Comparison of ENCODE assay signal across 14 cellular contexts in genomic region chr4:119517361-119518229, GRCh38.
DNase-seq lines count a peak whose midpoint lies in the region; ATAC-seq, FAIRE-seq and TF ChIP-seq lines count a peak whose summit lies in the region.
"Had no signal": no experiment of that assay in that cellular context is flagged by ENCODE, and none has a peak within 500 bp of the region (broad histone marks: within the 10 kb centered on the region; RNA-seq: fewer than 3 reads in every experiment).

No MANE protein-coding gene starts in this region.

- no peak overlapping the region for H3K4me3 Mint-ChIP-seq in CD4-positive, alpha-beta memory T cell

- CTCF ChIA-PET in SK-N-SH (lab: Yijun Ruan, JAX) = no interaction called here
- CTCF ChIA-PET in CD4-positive, alpha-beta memory T cell (lab: Charles Lee; ENCODE audit: partially characterized antibody) = no interaction called here

- peak overlapping the region; percentile 45; the same call in 1 of the 2 replicates for H3K9ac ChIP-seq in SK-N-SH

- peak overlapping the region; percentile 72 to 87 for H3K27ac ChIP-seq in SK-N-SH (ENCODE audit: low read depth in 2 of 2, low read length in 1 of 2)
- H3K27ac ChIP-seq in pancreas = peak overlapping the region in 1 of 4 donors; percentile 9
- no peak overlapping the region for H3K27ac ChIP-seq in SJCRH30
- no peak overlapping the region for H3K27ac ChIP-seq in CD4-positive, alpha-beta memory T cell (ENCODE audit: low read depth, low read length)

- H3K9me3 Mint-ChIP-seq in CD4-positive, alpha-beta memory T cell = no peaks in the 10 kb centered on the region

- H2AFZ ChIP-seq in SK-N-SH (ENCODE audit: low read depth) = no peak overlapping the region; the same call in 1 of the 2 replicates

- peak in 2 of 4 donors; percentile 59 for ATAC-seq in pancreas
- no peak for ATAC-seq in GM21528 (IDR thresholded peaks at IDR 0.05; ENCODE audit: low FRiP score, unreplicated experiment)
- ATAC-seq: PC-3 had no signal

- intact Hi-C loops in pancreas (cut with DNase I) = no loop called here
- intact Hi-C loops in CD4-positive, alpha-beta memory T cell (cut with micrococcal nuclease) = no loop called here

- TF ChIP-seq EP300 in SK-N-SH (IDR thresholded peaks at IDR 0.05; ENCODE audit: borderline replicate concordance in 1 of 2, low read depth in 1 of 2, low read length in 1 of 2) = peak; percentile 36 to 95; a peak in 3 of 4 replicates

- DNase-seq in AG08395 (ENCODE audit: low spot score) (peak; percentile 32), SK-N-SH (peak; percentile 15), foreskin fibroblast (peak; percentile 56 to 74), pancreas (no peak), SJCRH30 (no peak), NCI-H1092 (lab: John Stamatoyannopoulos, UW) (no peak)
- DNase-seq in CD4-positive, alpha-beta memory T cell = no peak
- DNase-seq: activated T-cell treated with anti-CD3 and anti-CD28 coated beads for 4 hours, BE2C, NCI-H2081 treated with DMSO at 0.1 percent for 48 hours, PC-3 had no signal

- no peaks in the 10 kb centered on the region for H3K79me2 ChIP-seq in SK-N-SH (ENCODE audit: insufficient read depth)

- WGBS in SK-N-SH (ENCODE audit: low lambda C conversion rate) = 57% methylated on average over 2 of the region's 2 CpGs
- WGBS in pancreas, 2 donors = 88 to 89% methylated on average over 2 of the region's 2 CpGs

- H3K27ac Mint-ChIP-seq in CD4-positive, alpha-beta memory T cell = no peak overlapping the region

- FAIRE-seq in pancreas (lab: Jason Lieb, UNC) = peak; percentile 60
- FAIRE-seq: TTC549 had no signal

- H3K27me3 Mint-ChIP-seq in CD4-positive, alpha-beta memory T cell = no peaks in the 10 kb centered on the region

- no peak overlapping the region for H3K4me3 ChIP-seq in SK-N-SH (ENCODE audit: low read depth in 2 of 2, low read length in 1 of 2)
- H3K4me3 ChIP-seq in foreskin fibroblast (ENCODE audit: low read depth in 1 of 2, low read length in 2 of 2) = no peak overlapping the region
- H3K4me3 ChIP-seq in pancreas = no peak overlapping the region
- H3K4me3 ChIP-seq in SJCRH30 = no peak overlapping the region
- no peak overlapping the region for H3K4me3 ChIP-seq in CD4-positive, alpha-beta memory T cell (ENCODE audit: low read length in 2 of 2)
- H3K4me3 ChIP-seq: skin epidermis had no signal

- H3K4me1 Mint-ChIP-seq in CD4-positive, alpha-beta memory T cell = no peaks in the 10 kb centered on the region

- peak overlapping the region; percentile 23; the same call in 1 of the 2 replicates for H3K4me2 ChIP-seq in SK-N-SH

- H3K27me3 ChIP-seq in SK-N-SH (ENCODE audit: insufficient read depth) (no peaks in the 10 kb centered on the region), pancreas (no peaks in the 10 kb centered on the region), SJCRH30 (no peaks in the 10 kb centered on the region)
- no peaks in the 10 kb centered on the region for H3K27me3 ChIP-seq in CD4-positive, alpha-beta memory T cell (ENCODE audit: insufficient read depth, low read length)
- H3K27me3 ChIP-seq: BE2C had no signal

- TF ChIP-seq CTCF in SK-N-SH (IDR thresholded peaks at IDR 0.05) (no peak), foreskin fibroblast (IDR thresholded peaks at IDR 0.05; ENCODE audit: low read depth, low read length) (no peak), pancreas (IDR thresholded peaks at IDR 0.05) (no peak)

- H3K9me2 ChIP-seq in SK-N-SH = no peaks in the 10 kb centered on the region

- peaks cover 35 to 36% of the 10 kb centered on the region in 2 experiments for H3K36me3 ChIP-seq in SK-N-SH (replicated peaks in 1 of 2; ENCODE audit: control insufficient read depth in 1 of 2, insufficient read depth in 2 of 2, low read length in 1 of 2)
- H3K36me3 ChIP-seq in pancreas = peaks cover 0 to 4% (median 0%) of the 10 kb centered on the region in 3 donors
- H3K36me3 ChIP-seq in SJCRH30 = peaks cover 20% of the 10 kb centered on the region; the same call in 1 of the 2 replicates
- peaks cover 6% of the 10 kb centered on the region for H3K36me3 ChIP-seq in CD4-positive, alpha-beta memory T cell (ENCODE audit: insufficient read depth, low read length)

- H3K4me1 ChIP-seq in SK-N-SH (ENCODE audit: control insufficient read depth in 1 of 2, insufficient read depth in 2 of 2, low read depth in 1 of 2, low read length in 1 of 2) (peaks cover 4 to 15% of the 10 kb centered on the region in 2 experiments; a peak in 3 of 4 replicates), pancreas (no peaks in the 10 kb centered on the region), SJCRH30 (no peaks in the 10 kb centered on the region)
- no peaks in the 10 kb centered on the region for H3K4me1 ChIP-seq in CD4-positive, alpha-beta memory T cell (ENCODE audit: insufficient read depth, low read length)
- H3K4me1 ChIP-seq: BE2C had no signal

- POLR2A ChIA-PET in SK-N-SH (lab: Yijun Ruan, JAX) = no interaction called here
- POLR2A ChIA-PET in CD4-positive, alpha-beta memory T cell (lab: Charles Lee; ENCODE audit: partially characterized antibody) = no interaction called here

- TF ChIP-seq RAD21 in SK-N-SH (IDR thresholded peaks at IDR 0.05; ENCODE audit: low read length) = no peak

- peaks cover 38 to 39% of the 10 kb centered on the region in 2 donors for H3K36me3 Mint-ChIP-seq in CD4-positive, alpha-beta memory T cell

- H3K9me3 ChIP-seq in SK-N-SH = no peaks in the 10 kb centered on the region
- H3K9me3 ChIP-seq in pancreas = no peaks in the 10 kb centered on the region
- H3K9me3 ChIP-seq in SJCRH30 (replicated peaks) = no peaks in the 10 kb centered on the region
- H3K9me3 ChIP-seq in CD4-positive, alpha-beta memory T cell (ENCODE audit: control insufficient read depth in 1 of 2, low read length in 2 of 2) = no peaks in the 10 kb centered on the region
- H3K9me3 ChIP-seq: BE2C had no signal

- H3F3A ChIP-seq in SK-N-SH (replicated peaks; ENCODE audit: insufficient read depth) = peaks cover 30% of the 10 kb centered on the region

- H4K20me1 ChIP-seq in SK-N-SH (ENCODE audit: insufficient read depth) = no peaks in the 10 kb centered on the region

TF ChIP-seq in SK-N-SH, 30 proteins besides CTCF, POLR2A, EP300 and RAD21:
- no peak for TF ChIP-seq SMC3 (IDR thresholded peaks at IDR 0.05; ENCODE audit: low read depth, low read length)
- no peak for TF ChIP-seq NRF1 (IDR thresholded peaks at IDR 0.05; ENCODE audit: low read depth, low read length)
- TF ChIP-seq JUND (IDR thresholded peaks at IDR 0.05) = peak; percentile 80
- no peak for TF ChIP-seq TAF1 (IDR thresholded peaks at IDR 0.05; ENCODE audit: borderline replicate concordance, low read depth, low read length)
- TF ChIP-seq MEF2A (IDR thresholded peaks at IDR 0.05; ENCODE audit: borderline replicate concordance, low read depth) = peak; percentile 64
- TF ChIP-seq YY1 (IDR thresholded peaks at IDR 0.05; ENCODE audit: low read depth) = 0 out of 2 replicates have a peak, but pooled peaks have one; percentile 16
- peak; percentile 45; the same call in 1 of the 2 replicates for TF ChIP-seq FOSL2 (IDR thresholded peaks at IDR 0.05; ENCODE audit: borderline replicate concordance, low read depth)
- TF ChIP-seq NFIC (IDR thresholded peaks at IDR 0.05; ENCODE audit: borderline replicate concordance) = peak; percentile 42; the same call in 1 of the 2 replicates
- peak; percentile 94 for TF ChIP-seq RXRA (IDR thresholded peaks at IDR 0.05; ENCODE audit: borderline replicate concordance, low read depth)
- peak; percentile 25; the same call in 1 of the 2 replicates for TF ChIP-seq POLR2AphosphoS5 (IDR thresholded peaks at IDR 0.05; ENCODE audit: low read depth, low read length)
- TF ChIP-seq MAX (IDR thresholded peaks at IDR 0.05; ENCODE audit: low read depth) = no peak; the same call in 1 of the 2 replicates
- TF ChIP-seq RCOR1 (IDR thresholded peaks at IDR 0.05; ENCODE audit: low read length) = no peak
- peak; percentile 88 for TF ChIP-seq TEAD4 (IDR thresholded peaks at IDR 0.05; ENCODE audit: borderline replicate concordance, insufficient read depth)
- peak; percentile 94 for TF ChIP-seq FOXM1 (IDR thresholded peaks at IDR 0.05; ENCODE audit: low read depth)
- TF ChIP-seq ZBTB33 (IDR thresholded peaks at IDR 0.05; ENCODE audit: borderline replicate concordance, low read depth) = 0 out of 2 replicates have a peak, but pooled peaks have one; percentile 49
- TF ChIP-seq, protein P1, sequence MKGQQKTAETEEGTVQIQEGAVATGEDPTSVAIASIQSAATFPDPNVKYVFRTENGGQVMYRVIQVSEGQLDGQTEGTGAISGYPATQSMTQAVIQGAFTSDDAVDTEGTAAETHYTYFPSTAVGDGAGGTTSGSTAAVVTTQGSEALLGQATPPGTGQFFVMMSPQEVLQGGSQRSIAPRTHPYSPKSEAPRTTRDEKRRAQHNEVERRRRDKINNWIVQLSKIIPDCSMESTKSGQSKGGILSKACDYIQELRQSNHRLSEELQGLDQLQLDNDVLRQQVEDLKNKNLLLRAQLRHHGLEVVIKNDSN (IDR thresholded peaks at IDR 0.05; ENCODE audit: borderline replicate concordance, low read depth) = peak; percentile 29; the same call in 1 of the 2 replicates
- peak; percentile 88 for TF ChIP-seq TCF12 (IDR thresholded peaks at IDR 0.05)

Comparison
In these comparisons a context has a peak if more than half of its experiments do, and no peak if none do; other contexts are left out.
1. DNase-seq: peak in AG08395 (single experiment), SK-N-SH (single experiment) and foreskin fibroblast (2 of 2); none in pancreas (0 of 6), SJCRH30 (0 of 2), CD4-positive, alpha-beta memory T cell (0 of 5) and NCI-H1092 (single experiment).
2. H3K27ac ChIP-seq: peak in SK-N-SH (2 of 2); none in SJCRH30 (single experiment) and CD4-positive, alpha-beta memory T cell (single experiment).